17 cellular contexts compared by ENCODE assay signal in the genomic region with DNA sequence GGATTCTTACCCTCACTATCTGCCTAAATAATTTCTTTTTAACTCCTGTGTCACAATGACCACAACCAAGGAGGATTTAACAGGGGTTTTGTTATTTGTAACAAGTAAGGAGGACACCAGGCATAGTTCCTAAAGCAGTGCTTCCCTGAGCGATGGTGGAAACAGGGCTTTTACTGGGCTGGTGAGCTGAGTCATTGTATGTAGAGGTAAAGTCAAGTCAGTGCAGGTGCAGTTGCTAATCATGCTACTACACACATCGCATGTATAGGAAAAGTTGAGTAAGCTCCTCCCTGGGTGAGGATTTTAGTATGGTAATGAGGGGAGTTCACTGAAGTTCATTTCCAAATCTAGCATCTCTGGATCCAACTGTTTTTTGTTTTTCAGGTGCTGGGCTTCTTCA. TPM values are rescaled to one million over a fixed set of nuclear protein-coding genes. Genes with fewer than 3 reads are reported as not detected.
"Had no signal": no experiment of that assay in that cellular context is flagged by ENCODE, and none has a peak within 500 bp of the region (broad histone marks: within the 10 kb centered on the region; RNA-seq: fewer than 3 reads in every experiment).

No MANE protein-coding gene starts in this region.

- H3K27ac ChIP-seq: esophagus muscularis mucosa, heart right ventricle, parathyroid adenoma had no signal

- H3K9me3 ChIP-seq: esophagus muscularis mucosa had no signal

- H3K9me3 Mint-ChIP-seq: activated CD4-positive, alpha-beta memory T cell treated with anti-CD3 and anti-CD28 coated beads for 36 hours; activated naive CD8-positive, alpha-beta T cell treated with anti-CD3 and anti-CD28 coated beads for 36 hours; activated T-helper 17 cell treated with anti-CD3 and anti-CD28 coated beads, Interleukin-2, amount 50 U/mL, for 72 hours; natural killer cell had no signal

- H3K4me3 Mint-ChIP-seq: activated CD4-positive, alpha-beta memory T cell treated with anti-CD3 and anti-CD28 coated beads for 36 hours; activated CD8-positive, alpha-beta memory T cell treated with anti-CD3 and anti-CD28 coated beads, Interleukin-2, amount 10 ng/mL, durations not matched to agents 7 days and 5 days; activated naive CD8-positive, alpha-beta T cell treated with anti-CD3 and anti-CD28 coated beads for 36 hours; activated T-helper 17 cell treated with anti-CD3 and anti-CD28 coated beads, Interleukin-2, amount 50 U/mL, for 72 hours; immature natural killer cell; natural killer cell had no signal

- H3K4me3 ChIP-seq: esophagus muscularis mucosa, heart right ventricle had no signal

- DNase-seq: activated CD4-positive, alpha-beta memory T cell treated with anti-CD3 and anti-CD28 coated beads for 36 hours; activated CD8-positive, alpha-beta memory T cell treated with anti-CD3 and anti-CD28 coated beads, Interleukin-2, amount 10 ng/mL, durations not matched to agents 7 days and 5 days; activated naive CD4-positive, alpha-beta T cell; activated naive CD8-positive, alpha-beta T cell treated with anti-CD3 and anti-CD28 coated beads for 36 hours; amniotic stem cell; heart right ventricle; immature natural killer cell; kidney glomerular epithelial cell; left ventricle myocardium superior; mesenchymal stem cell; natural killer cell; stimulated activated naive CD4-positive, alpha-beta T cell; SW 1271 had no signal

- H3K36me3 Mint-ChIP-seq: activated CD4-positive, alpha-beta memory T cell treated with anti-CD3 and anti-CD28 coated beads for 36 hours; activated CD8-positive, alpha-beta memory T cell treated with anti-CD3 and anti-CD28 coated beads, Interleukin-2, amount 10 ng/mL, durations not matched to agents 7 days and 5 days; activated naive CD8-positive, alpha-beta T cell treated with anti-CD3 and anti-CD28 coated beads for 36 hours; immature natural killer cell; natural killer cell had no signal

- ATAC-seq: activated CD8-positive, alpha-beta memory T cell treated with anti-CD3 and anti-CD28 coated beads, Interleukin-2, amount 10 ng/mL, durations not matched to agents 7 days and 5 days; activated T-helper 17 cell treated with anti-CD3 and anti-CD28 coated beads, Interleukin-2, amount 50 U/mL, for 72 hours; heart right ventricle; left ventricle myocardium superior; natural killer cell had no signal

- FAIRE-seq: TTC549 had no signal

- H3K36me3 ChIP-seq: esophagus muscularis mucosa, heart right ventricle had no signal

- H3K4me1 ChIP-seq: esophagus muscularis mucosa, heart right ventricle, parathyroid adenoma had no signal

- H3K4me1 Mint-ChIP-seq: activated CD8-positive, alpha-beta memory T cell treated with anti-CD3 and anti-CD28 coated beads, Interleukin-2, amount 10 ng/mL, durations not matched to agents 7 days and 5 days; activated naive CD8-positive, alpha-beta T cell treated with anti-CD3 and anti-CD28 coated beads for 36 hours; activated T-helper 17 cell treated with anti-CD3 and anti-CD28 coated beads, Interleukin-2, amount 50 U/mL, for 72 hours; immature natural killer cell; natural killer cell had no signal

- H3K27ac Mint-ChIP-seq: activated CD4-positive, alpha-beta memory T cell treated with anti-CD3 and anti-CD28 coated beads for 36 hours; activated CD8-positive, alpha-beta memory T cell treated with anti-CD3 and anti-CD28 coated beads, Interleukin-2, amount 10 ng/mL, durations not matched to agents 7 days and 5 days; activated naive CD8-positive, alpha-beta T cell treated with anti-CD3 and anti-CD28 coated beads for 36 hours; activated T-helper 17 cell treated with anti-CD3 and anti-CD28 coated beads, Interleukin-2, amount 50 U/mL, for 72 hours; natural killer cell had no signal

RNA-seq across cellular contexts. Expression of a gene that starts 22.9 kb away (rescaled TPM):
- total RNA-seq: activated CD4-positive, alpha-beta memory T cell treated with anti-CD3 and anti-CD28 coated beads for 36 hours; activated T-helper 17 cell treated with anti-CD3 and anti-CD28 coated beads, Interleukin-2, amount 50 U/mL, for 72 hours had no signal
